Comparison of ENCODE assay signal across 8 cellular contexts in the genomic region with DNA sequence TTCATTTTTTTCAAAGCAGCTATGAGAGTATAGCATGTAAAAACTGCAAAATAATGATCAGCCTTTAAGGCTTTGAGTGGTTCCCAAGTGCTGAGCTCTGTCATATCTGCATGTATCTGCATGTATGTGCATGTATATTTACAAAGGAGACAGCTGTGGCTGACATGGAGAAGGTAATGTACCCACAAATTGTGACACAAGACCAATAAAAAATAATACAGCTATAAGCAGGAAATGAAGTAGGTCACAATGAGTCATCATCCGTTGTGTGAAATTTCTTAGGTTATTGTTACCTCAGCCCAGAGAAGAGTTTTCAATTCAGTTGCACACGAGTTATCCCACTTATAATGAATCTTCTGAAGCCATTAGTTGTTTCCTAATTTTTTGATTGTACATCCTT.
A peak's percentile ranks its signal among the peaks of the same experiment; 100 is the strongest.
DNase-seq lines count a peak whose midpoint lies in the region; ATAC-seq, FAIRE-seq and TF ChIP-seq lines count a peak whose summit lies in the region.

No MANE protein-coding gene starts in this region.

- H3K36me3 Mint-ChIP-seq in activated T-helper 17 cell treated with anti-CD3 and anti-CD28 coated beads, Interleukin-2, amount 50 U/mL, for 72 hours (ENCODE audit: low read depth): no peaks in the 10 kb centered on the region

- no peak overlapping the region for H3K4me3 ChIP-seq in Jurkat, Clone E6-1 (ENCODE audit: low read length)
- no peak overlapping the region for H3K4me3 ChIP-seq in lower lobe of right lung
- H3K4me3 ChIP-seq in ovary: no peak overlapping the region

- ATAC-seq in activated T-helper 17 cell treated with anti-CD3 and anti-CD28 coated beads, Interleukin-2, amount 50 U/mL, for 72 hours (replicated peaks): peak; percentile 85
- peak; percentile 72 to 76 for ATAC-seq in lower lobe of right lung

- TF ChIP-seq CTCF in lower lobe of right lung (IDR thresholded peaks at IDR 0.05) (no peak), ovary (IDR thresholded peaks at IDR 0.05) (no peak)

- peak; percentile 43 for FAIRE-seq in GM12891 (lab: Jason Lieb, UNC)

- peaks cover 46% of the 10 kb centered on the region for H3K4me1 Mint-ChIP-seq in activated T-helper 17 cell treated with anti-CD3 and anti-CD28 coated beads, Interleukin-2, amount 50 U/mL, for 72 hours

- peak overlapping the region; percentile 66 for H3K4me3 Mint-ChIP-seq in activated T-helper 17 cell treated with anti-CD3 and anti-CD28 coated beads, Interleukin-2, amount 50 U/mL, for 72 hours

- no peaks in the 10 kb centered on the region for H3K9me3 ChIP-seq in lower lobe of right lung
- no peaks in the 10 kb centered on the region for H3K9me3 ChIP-seq in ovary

- H3K4me1 ChIP-seq in lower lobe of right lung (peaks cover 29% of the 10 kb centered on the region), ovary (ENCODE audit: insufficient read depth) (no peaks in the 10 kb centered on the region)

- no peak for DNase-seq in GM12891 (ENCODE audit: insufficient read length, low spot score)
- DNase-seq in Jurkat, Clone E6-1 (ENCODE audit: low read depth, low spot score): peak; percentile 75
- no peak for DNase-seq in lower lobe of right lung
- DNase-seq in posterior vena cava (ENCODE audit: low spot score): no peak
- no peak for DNase-seq in NK-92 (lab: John Stamatoyannopoulos, UW; ENCODE audit: unreplicated experiment)
- DNase-seq in activated CD8-positive, alpha-beta memory T cell treated with anti-CD3 and anti-CD28 coated beads, Interleukin-2, amount 50 U/mL, for 4 hours: no peak
- no peak for DNase-seq in ovary

- 72 to 77% (median 74%) methylated on average over 2 of the region's 2 CpGs for WGBS in ovary, 3 donors

- H3K27me3 ChIP-seq in lower lobe of right lung (ENCODE audit: low read depth): no peaks in the 10 kb centered on the region
- H3K27me3 ChIP-seq in ovary: no peaks in the 10 kb centered on the region

- TF ChIP-seq POLR2A in GM12891 (IDR thresholded peaks at IDR 0.05; ENCODE audit: low read depth, low read length) (no peak), ovary (IDR thresholded peaks at IDR 0.05) (no peak)

- H3K36me3 ChIP-seq in lower lobe of right lung (no peaks in the 10 kb centered on the region), ovary (no peaks in the 10 kb centered on the region)

- H3K27me3 Mint-ChIP-seq in activated T-helper 17 cell treated with anti-CD3 and anti-CD28 coated beads, Interleukin-2, amount 50 U/mL, for 72 hours: no peaks in the 10 kb centered on the region

- peak overlapping the region; percentile 77 for H3K27ac Mint-ChIP-seq in activated T-helper 17 cell treated with anti-CD3 and anti-CD28 coated beads, Interleukin-2, amount 50 U/mL, for 72 hours

- intact Hi-C loops in lower lobe of right lung (cut with DNase I): no loop called here
- intact Hi-C loops in posterior vena cava (cut with DNase I): no loop called here
- intact Hi-C loops in ovary (cut with DNase I): no loop called here

- no peaks in the 10 kb centered on the region for H3K9me3 Mint-ChIP-seq in activated T-helper 17 cell treated with anti-CD3 and anti-CD28 coated beads, Interleukin-2, amount 50 U/mL, for 72 hours

- H3K27ac ChIP-seq in lower lobe of right lung (peak overlapping the region; percentile 72), ovary (no peak overlapping the region)

- no peak for TF ChIP-seq EP300 in ovary (IDR thresholded peaks at IDR 0.05)

TF ChIP-seq in GM12891, 5 proteins besides CTCF, POLR2A, EP300 and RAD21:
- TF ChIP-seq PAX5 (IDR thresholded peaks at IDR 0.05; ENCODE audit: insufficient read depth, low read length, severe bottlenecking): no peak
- TF ChIP-seq POU2F2 (IDR thresholded peaks at IDR 0.05; ENCODE audit: low read depth, low read length): no peak
- no peak for TF ChIP-seq TAF1 (IDR thresholded peaks at IDR 0.05; ENCODE audit: low read depth, low read length)
- TF ChIP-seq SPI1 (IDR thresholded peaks at IDR 0.05; ENCODE audit: low read depth, low read length): no peak
- TF ChIP-seq POLR2AphosphoS5 (IDR thresholded peaks at IDR 0.05; ENCODE audit: low read depth, low read length): no peak
TF ChIP-seq in GM12891: peak in this region for 0.
